ENCODE assay signal across 8 cellular contexts in genomic region chr7:117827861-117828260, GRCh38. TPM values are rescaled to one million over a fixed set of nuclear protein-coding genes. Genes with fewer than 3 reads are reported as not detected.
A peak's percentile ranks its signal among the peaks of the same experiment; 100 is the strongest.
DNase-seq lines count a peak whose midpoint lies in the region; ATAC-seq and TF ChIP-seq lines count a peak whose summit lies in the region.
"Had no signal": no experiment of that assay in that cellular context is flagged by ENCODE, and none has a peak within 500 bp of the region (broad histone marks: within the 10 kb centered on the region; RNA-seq: fewer than 3 reads in every experiment).

No MANE protein-coding gene starts in this region.

- H3K36me3 ChIP-seq in tibial artery, result no peaks in the 10 kb centered on the region

- intact Hi-C loops in tibial artery (cut with DNase I; ENCODE audit: low total_unique reads), result no loop called here

- DNase-seq in H4 (ENCODE audit: low spot score), result peak; percentile 97
- peak; percentile 11 for DNase-seq in RWPE1 (ENCODE audit: low spot score)
- DNase-seq in fibroblast of peridontal ligament (ENCODE audit: extremely low read depth), result peak; percentile 96
- DNase-seq in stromal cell of bone marrow (ENCODE audit: low read depth), result peak; percentile 28
- no peak for DNase-seq in tibial artery
- DNase-seq: immature natural killer cell had no signal

- no peak overlapping the region for H3K27ac ChIP-seq in RWPE1
- H3K27ac ChIP-seq in tibial artery, result peak overlapping the region in 1 of 2 donors; percentile 34

- H3K4me1 ChIP-seq in tibial artery, result peaks cover 3 to 47% (median 19%) of the 10 kb centered on the region in 4 donors

- peaks cover 2% of the 10 kb centered on the region for H3K27me3 Mint-ChIP-seq in stimulated activated memory B cell treated with anti-CD40 and anti-IgM and Interleukin-4, amounts not matched to agents 10 μg/mL and 1 μg/mL and 100 μg/mL, for 72 hours

- H3K9me3 Mint-ChIP-seq in stimulated activated memory B cell treated with anti-CD40 and anti-IgM and Interleukin-4, amounts not matched to agents 10 μg/mL and 1 μg/mL and 100 μg/mL, for 72 hours, result no peaks in the 10 kb centered on the region

- no peak for ATAC-seq in stimulated activated memory B cell treated with anti-CD40 and anti-IgM and Interleukin-4, amounts not matched to agents 10 μg/mL and 1 μg/mL and 100 μg/mL, for 72 hours
- no peak for ATAC-seq in HG02763 (IDR thresholded peaks at IDR 0.05; ENCODE audit: unreplicated experiment)

- POLR2A ChIA-PET in RWPE1 (lab: Yijun Ruan, JAX; ENCODE audit: low non-redundant PET), result no interaction called here

- TF ChIP-seq CTCF in RWPE1 (conservative IDR thresholded peaks at IDR 0.05; ENCODE audit: low read depth), result no peak
- TF ChIP-seq CTCF in tibial artery (IDR thresholded peaks at IDR 0.05), result no peak

- H3K4me1 Mint-ChIP-seq in stimulated activated memory B cell treated with anti-CD40 and anti-IgM and Interleukin-4, amounts not matched to agents 10 μg/mL and 1 μg/mL and 100 μg/mL, for 72 hours, result no peaks in the 10 kb centered on the region
- H3K4me1 Mint-ChIP-seq: immature natural killer cell had no signal

- H3K4me3 Mint-ChIP-seq in stimulated activated memory B cell treated with anti-CD40 and anti-IgM and Interleukin-4, amounts not matched to agents 10 μg/mL and 1 μg/mL and 100 μg/mL, for 72 hours, result no peak overlapping the region
- H3K4me3 Mint-ChIP-seq: immature natural killer cell had no signal

- no peak overlapping the region for H3K27ac Mint-ChIP-seq in stimulated activated memory B cell treated with anti-CD40 and anti-IgM and Interleukin-4, amounts not matched to agents 10 μg/mL and 1 μg/mL and 100 μg/mL, for 72 hours
- H3K27ac Mint-ChIP-seq: immature natural killer cell had no signal

- H3K9me3 ChIP-seq in tibial artery, result no peaks in the 10 kb centered on the region

- no peaks in the 10 kb centered on the region for H3K36me3 Mint-ChIP-seq in stimulated activated memory B cell treated with anti-CD40 and anti-IgM and Interleukin-4, amounts not matched to agents 10 μg/mL and 1 μg/mL and 100 μg/mL, for 72 hours
- H3K36me3 Mint-ChIP-seq: immature natural killer cell had no signal

- CTCF ChIA-PET in RWPE1 (lab: Yijun Ruan, JAX), result no interaction called here

- no peaks in the 10 kb centered on the region for H3K27me3 ChIP-seq in tibial artery

- H3K4me3 ChIP-seq in tibial artery, result no peak overlapping the region

RNA-seq across cellular contexts. Expression of gene CTTNBP2, which starts 45.4 kb away (rescaled TPM):
- 2.4 and 4.8 TPM in 2 replicates for total RNA-seq in H4 (2014; rRNA removed; shearing (Covaris generic))

Comparison
In these comparisons a context has a peak if more than half of its experiments do, and no peak if none do; other contexts are left out.
1. DNase-seq: peak in H4 (single experiment), RWPE1 (single experiment), fibroblast of peridontal ligament (single experiment) and stromal cell of bone marrow (single experiment); none in tibial artery (0 of 2).